In the genomic region with DNA sequence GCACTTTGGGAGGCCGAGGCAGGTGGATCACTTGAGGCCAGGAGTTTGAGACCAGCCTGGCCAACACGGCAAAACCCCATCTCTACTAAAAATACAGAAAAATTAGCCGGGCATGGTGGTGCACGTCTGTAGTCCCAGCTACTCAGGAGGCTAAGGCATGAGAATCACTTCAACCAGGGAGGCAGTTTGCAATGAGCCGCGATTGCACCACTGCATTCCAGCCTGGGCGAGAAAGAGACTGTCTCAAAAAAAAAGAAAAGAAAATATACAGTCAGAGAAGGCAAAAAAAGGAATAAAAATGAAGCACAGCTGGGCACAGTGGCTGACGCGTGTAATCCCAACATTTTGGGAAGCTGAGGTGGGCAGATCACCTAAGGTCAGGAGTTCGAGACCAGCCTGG, we compare ENCODE assay signal across 6 cellular contexts. TPM values are rescaled to one million over a fixed set of nuclear protein-coding genes. Genes with fewer than 3 reads are reported as not detected.
"Had no signal": no experiment of that assay in that cellular context is flagged by ENCODE, and none has a peak within 500 bp of the region (broad histone marks: within the 10 kb centered on the region; RNA-seq: fewer than 3 reads in every experiment).

No MANE protein-coding gene starts in this region.

RNA-seq across cellular contexts. Expression of a gene that starts 7.3 kb away (rescaled TPM):
- total RNA-seq: suprapubic skin, tibial nerve, transverse colon, upper lobe of right lung, ureter, vagina had no signal
